In the genomic region with DNA sequence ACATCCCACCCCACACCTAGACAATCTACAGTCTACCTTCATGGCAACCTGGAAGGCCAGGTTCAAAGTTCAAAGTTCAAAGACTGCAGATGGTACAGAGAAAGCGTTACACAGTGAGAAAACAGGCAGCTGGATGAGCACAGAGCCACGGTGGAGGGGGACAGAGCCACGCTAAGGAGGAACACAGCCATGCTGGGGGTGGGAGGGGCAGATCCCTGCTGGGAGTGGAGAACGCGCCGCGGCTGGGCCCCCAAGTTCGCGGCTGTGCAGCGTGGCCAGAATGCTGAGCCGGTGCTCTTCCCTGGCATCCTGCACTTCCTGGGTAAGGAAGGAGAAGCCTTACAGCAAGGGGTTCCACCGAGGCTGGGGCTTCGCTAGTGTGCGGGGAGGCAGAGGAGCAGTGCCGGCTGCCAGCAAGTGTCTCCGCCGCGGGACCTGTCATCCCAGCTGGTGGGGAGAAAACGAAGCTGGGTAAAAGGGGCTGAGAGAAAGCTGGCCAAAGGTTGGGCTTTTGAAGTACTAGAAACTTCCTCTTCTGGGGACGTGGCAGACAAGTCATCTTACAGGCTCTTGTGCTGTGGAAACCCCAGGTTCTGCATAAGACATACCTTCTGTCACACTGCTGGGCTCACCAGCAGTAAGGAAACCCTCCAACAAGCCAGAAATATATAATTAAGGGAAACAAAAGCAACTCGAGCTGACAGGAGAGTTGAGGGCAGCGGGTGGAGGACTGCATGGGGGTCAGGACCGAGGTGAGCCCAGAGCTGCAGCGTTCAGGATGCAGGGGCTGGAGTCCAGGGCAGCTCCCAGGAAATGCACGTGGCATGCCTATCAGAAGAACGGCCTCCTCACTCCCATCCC, we compare ENCODE assay signal across 8 cellular contexts.
DNase-seq lines count a peak whose midpoint lies in the region; ATAC-seq lines count a peak whose summit lies in the region.

No MANE protein-coding gene starts in this region.

- H3K27me3 Mint-ChIP-seq in IgD-negative memory B cell: peaks cover 23% of the 10 kb centered on the region
- peaks cover 15% of the 10 kb centered on the region for H3K27me3 Mint-ChIP-seq in activated CD4-positive, alpha-beta memory T cell treated with anti-CD3 and anti-CD28 coated beads, Interleukin-2, amount 10 ng/mL, durations not matched to agents 7 days and 5 days
- H3K27me3 Mint-ChIP-seq in stimulated activated naive CD8-positive, alpha-beta T cell treated with anti-CD3 and anti-CD28 coated beads, Interleukin-15, Interleukin-2, amounts not matched to agents 100 ng/mL and 50 ng/mL, for 24 hours: peaks cover 16% of the 10 kb centered on the region

- CTCF ChIA-PET in activated CD4-positive, alpha-beta memory T cell treated with anti-CD3 and anti-CD28 coated beads, Interleukin-2, amount 10 ng/mL, durations not matched to agents 7 days and 5 days (lab: Charles Lee): interaction anchor here (1.2 to 1.4 kb wide), 3 partner anchors 8 to 19 kb away, joined by 3 to 5 read pairs (median 3); no protein-coding TSS in a partner anchor

- H3K4me3 Mint-ChIP-seq in IgD-negative memory B cell: peak overlapping the region in 3 of 4 donors; percentile 66 to 81 (median 78)
- H3K4me3 Mint-ChIP-seq in activated CD4-positive, alpha-beta memory T cell treated with anti-CD3 and anti-CD28 coated beads, Interleukin-2, amount 10 ng/mL, durations not matched to agents 7 days and 5 days: peak overlapping the region; percentile 54
- H3K4me3 Mint-ChIP-seq in stimulated activated naive CD8-positive, alpha-beta T cell treated with anti-CD3 and anti-CD28 coated beads, Interleukin-15, Interleukin-2, amounts not matched to agents 100 ng/mL and 50 ng/mL, for 24 hours: peak overlapping the region; percentile 68

- peak overlapping the region in 1 of 3 donors; percentile 17 for H3K27ac Mint-ChIP-seq in IgD-negative memory B cell
- H3K27ac Mint-ChIP-seq in activated CD4-positive, alpha-beta memory T cell treated with anti-CD3 and anti-CD28 coated beads, Interleukin-2, amount 10 ng/mL, durations not matched to agents 7 days and 5 days: peak overlapping the region; percentile 74
- H3K27ac Mint-ChIP-seq in stimulated activated naive CD8-positive, alpha-beta T cell treated with anti-CD3 and anti-CD28 coated beads, Interleukin-15, Interleukin-2, amounts not matched to agents 100 ng/mL and 50 ng/mL, for 24 hours: peak overlapping the region; percentile 50

- H3K36me3 Mint-ChIP-seq in IgD-negative memory B cell: peaks cover 4% of the 10 kb centered on the region
- H3K36me3 Mint-ChIP-seq in activated CD4-positive, alpha-beta memory T cell treated with anti-CD3 and anti-CD28 coated beads, Interleukin-2, amount 10 ng/mL, durations not matched to agents 7 days and 5 days (ENCODE audit: low read depth): peaks cover 14% of the 10 kb centered on the region
- no peaks in the 10 kb centered on the region for H3K36me3 Mint-ChIP-seq in stimulated activated naive CD8-positive, alpha-beta T cell treated with anti-CD3 and anti-CD28 coated beads, Interleukin-15, Interleukin-2, amounts not matched to agents 100 ng/mL and 50 ng/mL, for 24 hours (ENCODE audit: low read depth)

- no peak for ATAC-seq in left ventricle myocardium superior
- no peak for ATAC-seq in GM19455 (IDR thresholded peaks at IDR 0.05; ENCODE audit: unreplicated experiment)

- POLR2A ChIA-PET in activated CD4-positive, alpha-beta memory T cell treated with anti-CD3 and anti-CD28 coated beads, Interleukin-2, amount 10 ng/mL, durations not matched to agents 7 days and 5 days (lab: Charles Lee): interaction anchor here (1.2 to 7.4 kb wide), 5 partner anchors 9 to 36 kb away, joined by 4 to 55 read pairs (median 13); no protein-coding TSS in a partner anchor

- no peaks in the 10 kb centered on the region for H3K9me3 Mint-ChIP-seq in IgD-negative memory B cell
- H3K9me3 Mint-ChIP-seq in activated CD4-positive, alpha-beta memory T cell treated with anti-CD3 and anti-CD28 coated beads, Interleukin-2, amount 10 ng/mL, durations not matched to agents 7 days and 5 days: no peaks in the 10 kb centered on the region
- no peaks in the 10 kb centered on the region for H3K9me3 Mint-ChIP-seq in stimulated activated naive CD8-positive, alpha-beta T cell treated with anti-CD3 and anti-CD28 coated beads, Interleukin-15, Interleukin-2, amounts not matched to agents 100 ng/mL and 50 ng/mL, for 24 hours

- peaks cover 23 to 39% (median 34%) of the 10 kb centered on the region in 3 donors for H3K4me1 Mint-ChIP-seq in IgD-negative memory B cell
- peaks cover 64% of the 10 kb centered on the region for H3K4me1 Mint-ChIP-seq in activated CD4-positive, alpha-beta memory T cell treated with anti-CD3 and anti-CD28 coated beads, Interleukin-2, amount 10 ng/mL, durations not matched to agents 7 days and 5 days
- peaks cover 69% of the 10 kb centered on the region for H3K4me1 Mint-ChIP-seq in stimulated activated naive CD8-positive, alpha-beta T cell treated with anti-CD3 and anti-CD28 coated beads, Interleukin-15, Interleukin-2, amounts not matched to agents 100 ng/mL and 50 ng/mL, for 24 hours (ENCODE audit: low read depth)

- intact Hi-C loops in left ventricle myocardium superior (cut with micrococcal nuclease): no loop called here

- DNase-seq in activated CD4-positive, alpha-beta memory T cell treated with anti-CD3 and anti-CD28 coated beads, Interleukin-2, amount 10 ng/mL, durations not matched to agents 7 days and 5 days: no peak
- peak; percentile 37 for DNase-seq in left ventricle myocardium superior
- DNase-seq in NCI-H1436 (lab: John Stamatoyannopoulos, UW): no peak
- DNase-seq in T-helper 9 cell: no peak
- no peak for DNase-seq in stimulated activated CD8-positive, alpha-beta memory T cell treated with anti-CD3 and anti-CD28 coated beads, Interleukin-4, amount 100 ng/mL, for 48 hours
